In genomic region chr3:137300703-137301102, GRCh38 we compare ENCODE assay signal across 20 cellular contexts.
DNase-seq lines count a peak whose midpoint lies in the region; ATAC-seq, FAIRE-seq and TF ChIP-seq lines count a peak whose summit lies in the region.
"Had no signal": no experiment of that assay in that cellular context is flagged by ENCODE, and none has a peak within 500 bp of the region (broad histone marks: within the 10 kb centered on the region; RNA-seq: fewer than 3 reads in every experiment).

No MANE protein-coding gene starts in this region.

- no peak overlapping the region for H3K4me3 ChIP-seq in GM12865 (ENCODE audit: low read depth, low read length)
- no peak overlapping the region for H3K4me3 ChIP-seq in MM.1S (ENCODE audit: low read length)
- H3K4me3 ChIP-seq in GM12878, result no peak overlapping the region
- H3K4me3 ChIP-seq: HAP-1 had no signal

- no peaks in the 10 kb centered on the region for H3K4me1 Mint-ChIP-seq in activated naive CD4-positive, alpha-beta T cell treated with anti-CD3 and anti-CD28 coated beads for 36 hours (ENCODE audit: low read depth)
- H3K4me1 Mint-ChIP-seq: CD4-positive, alpha-beta memory T cell had no signal

- H3K27ac ChIP-seq in MM.1S (ENCODE audit: low read length) (no peak overlapping the region), GM12878 (ENCODE audit: control insufficient read depth, insufficient read depth) (no peak overlapping the region)

- H3K4me1 ChIP-seq in MM.1S (ENCODE audit: low read length), result peaks cover 11% of the 10 kb centered on the region
- H3K4me1 ChIP-seq in GM12878 (ENCODE audit: control insufficient read depth, insufficient read depth, low read length), result no peaks in the 10 kb centered on the region
- H3K4me1 ChIP-seq: HAP-1 had no signal

- POLR2A ChIA-PET in GM12878 (lab: Charles Lee), result no interaction called here

- H3K79me2 ChIP-seq in MM.1S (ENCODE audit: low read length) (no peaks in the 10 kb centered on the region), GM12878 (ENCODE audit: control insufficient read depth, insufficient read depth, low read length) (no peaks in the 10 kb centered on the region)

- intact Hi-C loops in GM12878 (cut with micrococcal nuclease; ENCODE audit: unreplicated experiment), result no loop called here
- intact Hi-C loops in activated naive CD4-positive, alpha-beta T cell treated with anti-CD3 and anti-CD28 coated beads for 36 hours (cut with micrococcal nuclease), result no loop called here

- ATAC-seq in HG03432 (IDR thresholded peaks at IDR 0.05; ENCODE audit: unreplicated experiment), result peak; percentile 66
- peak; percentile 70 for ATAC-seq in GM12878
- no peak for ATAC-seq in HG03354 (IDR thresholded peaks at IDR 0.05; ENCODE audit: poor library complexity, severe bottlenecking, unreplicated experiment)

- H4K20me1 ChIP-seq in MM.1S (ENCODE audit: insufficient read depth, low read length), result no peaks in the 10 kb centered on the region
- H4K20me1 ChIP-seq in GM12878 (ENCODE audit: control insufficient read depth, insufficient read depth), result no peaks in the 10 kb centered on the region

- no peak for FAIRE-seq in GM12878 (lab: Jason Lieb, UNC)
- FAIRE-seq: GM12891, H54 had no signal

- H2AFZ ChIP-seq in MM.1S (ENCODE audit: low read length) (no peak overlapping the region), GM12878 (ENCODE audit: control insufficient read depth, low read depth, low read length) (no peak overlapping the region)

- no peak for TF ChIP-seq POLR2A in GM12878 (IDR thresholded peaks at IDR 0.05; ENCODE audit: low read depth, low read length)

- no peak for TF ChIP-seq CTCF in GM12865 (IDR thresholded peaks at IDR 0.05; ENCODE audit: insufficient read depth, low read depth, low read length, missing control alignments)
- no peak for TF ChIP-seq CTCF in MM.1S (IDR thresholded peaks at IDR 0.05; ENCODE audit: low read length)
- no peak for TF ChIP-seq CTCF in GM12878 (IDR thresholded peaks at IDR 0.05 in 2 of 3, conservative IDR thresholded peaks at IDR 0.05 in 1 of 3; ENCODE audit: control insufficient read depth in 2 of 3, extremely low read depth in 1 of 3, insufficient read depth in 1 of 3, low read depth in 3 of 3, low read length in 3 of 3)

- H3K9ac ChIP-seq in MM.1S (ENCODE audit: low read length) (no peak overlapping the region), GM12878 (ENCODE audit: control insufficient read depth, insufficient read depth, low read length) (no peak overlapping the region)

- DNase-seq in GM12865 (ENCODE audit: low read depth), result peak; percentile 56
- peak; percentile 89 for DNase-seq in MM.1S
- peak; percentile 40 for DNase-seq in GM12878 (ENCODE audit: low read depth, low spot score)
- no peak for DNase-seq in activated naive CD4-positive, alpha-beta T cell treated with anti-CD3 and anti-CD28 coated beads for 36 hours
- no peak for DNase-seq in SHP77 (lab: John Stamatoyannopoulos, UW)
- DNase-seq in DMS79 (lab: John Stamatoyannopoulos, UW), result no peak
- DNase-seq: C1 segment of cervical spinal cord; Calu3; CD4-positive, alpha-beta memory T cell; COR-L47; DMS53; EL; GDM1; GOT3; HFFc6 had no signal

- no peak overlapping the region for H3K4me2 ChIP-seq in MM.1S (ENCODE audit: low read depth, low read length)
- no peak overlapping the region for H3K4me2 ChIP-seq in GM12878 (ENCODE audit: control insufficient read depth, insufficient read depth)

- H3K27me3 Mint-ChIP-seq in activated naive CD4-positive, alpha-beta T cell treated with anti-CD3 and anti-CD28 coated beads for 36 hours (ENCODE audit: low read depth), result no peaks in the 10 kb centered on the region

- SMC1A ChIA-PET in GM12878 (lab: Charles Lee; ENCODE audit: uncharacterized antibody, unreplicated experiment), result interaction anchor here (1.1 kb wide), 1 partner anchor 27 kb away, joined by 5 read pairs; no protein-coding TSS in a partner anchor

- BruUV-seq in GM12878 (replicated peaks; lab: Mats Ljungman, UMichigan), result no TSS peak

- no peaks in the 10 kb centered on the region for H3K9me3 ChIP-seq in MM.1S (replicated peaks; ENCODE audit: insufficient read depth, low read length)
- H3K9me3 ChIP-seq in GM12878 (replicated peaks; ENCODE audit: control insufficient read depth, insufficient read depth, low read length), result no peaks in the 10 kb centered on the region
- H3K9me3 ChIP-seq: HAP-1 had no signal

- in situ Hi-C loops in GM12878 (cut with MboI), result no loop called here

- CTCF ChIA-PET in GM12878 (lab: Yijun Ruan, JAX), result no interaction called here
- CTCF ChIA-PET in activated naive CD4-positive, alpha-beta T cell treated with anti-CD3 and anti-CD28 coated beads for 36 hours (lab: Charles Lee), result no interaction called here

- H3K27ac Mint-ChIP-seq in activated naive CD4-positive, alpha-beta T cell treated with anti-CD3 and anti-CD28 coated beads for 36 hours, result no peak overlapping the region
- H3K27ac Mint-ChIP-seq: CD4-positive, alpha-beta memory T cell; HFFc6 had no signal

- no peaks in the 10 kb centered on the region for H3K9me2 ChIP-seq in MM.1S (replicated peaks; ENCODE audit: insufficient read depth, low read length)

- RAD21 ChIA-PET in GM12878 (lab: Charles Lee; ENCODE audit: unreplicated experiment), result no interaction called here

- 0 out of 2 replicates have a peak, but pooled peaks cover 10% of the 10 kb centered on the region for H3F3A ChIP-seq in MM.1S (ENCODE audit: insufficient read depth, low read length)

- no peak for TF ChIP-seq RAD21 in GM12878 (IDR thresholded peaks at IDR 0.05; ENCODE audit: insufficient read depth, low read depth, low read length)

- peaks cover 3% of the 10 kb centered on the region for H3K9me3 Mint-ChIP-seq in activated naive CD4-positive, alpha-beta T cell treated with anti-CD3 and anti-CD28 coated beads for 36 hours

- no peaks in the 10 kb centered on the region for H3K36me3 ChIP-seq in MM.1S (replicated peaks; ENCODE audit: insufficient read depth, low read length)
- no peaks in the 10 kb centered on the region for H3K36me3 ChIP-seq in GM12878 (ENCODE audit: control insufficient read depth in 2 of 2, insufficient read depth in 2 of 2, low read length in 1 of 2)
- H3K36me3 ChIP-seq: HAP-1 had no signal

- H3K27me3 ChIP-seq in MM.1S (replicated peaks; ENCODE audit: insufficient read depth, low read length) (no peaks in the 10 kb centered on the region), GM12878 (replicated peaks in 1 of 2; ENCODE audit: control insufficient read depth in 2 of 2, insufficient read depth in 2 of 2, low read length in 1 of 2) (no peaks in the 10 kb centered on the region)

- H3K4me3 Mint-ChIP-seq in activated naive CD4-positive, alpha-beta T cell treated with anti-CD3 and anti-CD28 coated beads for 36 hours, result no peak overlapping the region
- H3K4me3 Mint-ChIP-seq: CD4-positive, alpha-beta memory T cell; HFFc6 had no signal

- H3K36me3 Mint-ChIP-seq in activated naive CD4-positive, alpha-beta T cell treated with anti-CD3 and anti-CD28 coated beads for 36 hours (ENCODE audit: low read depth), result no peaks in the 10 kb centered on the region
- H3K36me3 Mint-ChIP-seq: CD4-positive, alpha-beta memory T cell had no signal

- WGBS in GM12878 (ENCODE audit: insufficient coverage, insufficient replicate concordance, low lambda C conversion rate, missing lambda C conversion rate), result 0% methylated on average over 2 of the region's 2 CpGs

- 0 out of 4 replicates have a peak, but pooled peaks of 1 of the 2 experiments have one; percentile 31 for TF ChIP-seq EP300 in GM12878 (IDR thresholded peaks at IDR 0.05; ENCODE audit: borderline replicate concordance in 1 of 2, control insufficient read depth in 1 of 2, low read depth in 2 of 2, low read length in 2 of 2)

TF ChIP-seq in GM12878, 131 proteins besides CTCF, POLR2A, EP300 and RAD21 (continues in another document):
- no peak for TF ChIP-seq SUPT20H (IDR thresholded peaks at IDR 0.05; ENCODE audit: borderline replicate concordance, control insufficient read depth, low read depth, low read length)
- TF ChIP-seq RELB (IDR thresholded peaks at IDR 0.05; ENCODE audit: low read depth), result no peak
- TF ChIP-seq BCL11A (IDR thresholded peaks at IDR 0.05; ENCODE audit: low read depth, low read length), result peak; percentile 49; the same call in 1 of the 2 replicates
- no peak for TF ChIP-seq SMC3 (IDR thresholded peaks at IDR 0.05; ENCODE audit: borderline replicate concordance, low read length)
- peak; percentile 20; the same call in 1 of the 2 replicates for TF ChIP-seq CREM (IDR thresholded peaks at IDR 0.05; ENCODE audit: low read depth)
- no peak for TF ChIP-seq CEBPZ (IDR thresholded peaks at IDR 0.05; ENCODE audit: low read depth, low read length)

Comparison
In these comparisons a context has a peak if more than half of its experiments do, and no peak if none do; other contexts are left out.
1. DNase-seq: peak in GM12865 (single experiment), MM.1S (single experiment) and GM12878 (single experiment); none in activated naive CD4-positive, alpha-beta T cell treated with anti-CD3 and anti-CD28 coated beads for 36 hours (single experiment), SHP77 (0 of 2) and DMS79 (single experiment).